1 cellular context compared by ENCODE assay signal in the genomic region with DNA sequence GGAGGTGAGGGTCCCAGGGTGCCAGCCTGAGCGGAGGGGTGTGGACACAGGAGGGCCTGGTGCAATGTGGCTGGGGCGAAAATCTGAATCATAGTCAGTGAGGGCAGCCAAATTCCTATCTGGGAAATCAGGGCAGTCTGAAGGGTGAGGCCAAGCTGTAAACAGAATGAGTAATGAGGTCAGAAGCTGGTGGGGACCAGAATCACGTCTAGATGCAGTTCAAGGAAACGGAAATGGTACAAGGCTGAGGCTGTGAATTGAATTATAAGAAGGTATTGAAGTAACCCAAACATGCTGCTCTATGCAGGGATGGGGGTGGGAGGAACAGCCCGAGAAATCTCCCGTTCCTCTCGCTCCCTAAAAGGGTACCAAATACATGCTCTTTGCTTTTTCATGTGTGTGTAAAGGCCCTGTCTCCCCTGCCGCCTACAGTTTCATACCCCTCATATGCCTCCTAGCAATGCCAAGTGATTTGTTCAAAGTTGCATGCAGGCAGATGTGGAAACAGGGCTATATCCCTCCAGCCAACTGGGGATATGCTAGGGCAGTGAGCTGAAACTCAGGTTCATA.
TF ChIP-seq lines count a peak whose summit lies in the region.

No MANE protein-coding gene starts in this region.

TF ChIP-seq in SK-N-SH, 30 proteins besides CTCF, POLR2A, EP300 and RAD21 (continued from another document):
- no peak for TF ChIP-seq SIN3A (IDR thresholded peaks at IDR 0.05; ENCODE audit: borderline replicate concordance, low read depth, low read length)
- TF ChIP-seq MEF2A (IDR thresholded peaks at IDR 0.05; ENCODE audit: borderline replicate concordance, low read depth): peak; percentile 53
- TF ChIP-seq, protein P1, sequence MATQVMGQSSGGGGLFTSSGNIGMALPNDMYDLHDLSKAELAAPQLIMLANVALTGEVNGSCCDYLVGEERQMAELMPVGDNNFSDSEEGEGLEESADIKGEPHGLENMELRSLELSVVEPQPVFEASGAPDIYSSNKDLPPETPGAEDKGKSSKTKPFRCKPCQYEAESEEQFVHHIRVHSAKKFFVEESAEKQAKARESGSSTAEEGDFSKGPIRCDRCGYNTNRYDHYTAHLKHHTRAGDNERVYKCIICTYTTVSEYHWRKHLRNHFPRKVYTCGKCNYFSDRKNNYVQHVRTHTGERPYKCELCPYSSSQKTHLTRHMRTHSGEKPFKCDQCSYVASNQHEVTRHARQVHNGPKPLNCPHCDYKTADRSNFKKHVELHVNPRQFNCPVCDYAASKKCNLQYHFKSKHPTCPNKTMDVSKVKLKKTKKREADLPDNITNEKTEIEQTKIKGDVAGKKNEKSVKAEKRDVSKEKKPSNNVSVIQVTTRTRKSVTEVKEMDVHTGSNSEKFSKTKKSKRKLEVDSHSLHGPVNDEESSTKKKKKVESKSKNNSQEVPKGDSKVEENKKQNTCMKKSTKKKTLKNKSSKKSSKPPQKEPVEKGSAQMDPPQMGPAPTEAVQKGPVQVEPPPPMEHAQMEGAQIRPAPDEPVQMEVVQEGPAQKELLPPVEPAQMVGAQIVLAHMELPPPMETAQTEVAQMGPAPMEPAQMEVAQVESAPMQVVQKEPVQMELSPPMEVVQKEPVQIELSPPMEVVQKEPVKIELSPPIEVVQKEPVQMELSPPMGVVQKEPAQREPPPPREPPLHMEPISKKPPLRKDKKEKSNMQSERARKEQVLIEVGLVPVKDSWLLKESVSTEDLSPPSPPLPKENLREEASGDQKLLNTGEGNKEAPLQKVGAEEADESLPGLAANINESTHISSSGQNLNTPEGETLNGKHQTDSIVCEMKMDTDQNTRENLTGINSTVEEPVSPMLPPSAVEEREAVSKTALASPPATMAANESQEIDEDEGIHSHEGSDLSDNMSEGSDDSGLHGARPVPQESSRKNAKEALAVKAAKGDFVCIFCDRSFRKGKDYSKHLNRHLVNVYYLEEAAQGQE (IDR thresholded peaks at IDR 0.05; ENCODE audit: low read depth, low read length): peak; percentile 41; the same call in 1 of the 2 replicates
- peak; percentile 20; the same call in 1 of the 2 replicates for TF ChIP-seq ELF1 (IDR thresholded peaks at IDR 0.05)
- no peak for TF ChIP-seq NRF1 (IDR thresholded peaks at IDR 0.05; ENCODE audit: low read depth, low read length)
- TF ChIP-seq GATA2 (CRISPR knock-in tag; IDR thresholded peaks at IDR 0.05): no peak
- TF ChIP-seq TEAD4 (IDR thresholded peaks at IDR 0.05; ENCODE audit: borderline replicate concordance, insufficient read depth): peak; percentile 82; the same call in 1 of the 2 replicates
- TF ChIP-seq RXRA (IDR thresholded peaks at IDR 0.05; ENCODE audit: borderline replicate concordance, low read depth): peak; percentile 98
- peak; percentile 94 for TF ChIP-seq NFIC (IDR thresholded peaks at IDR 0.05; ENCODE audit: borderline replicate concordance)
- no peak for TF ChIP-seq FOXJ3 (CRISPR knock-in tag; IDR thresholded peaks at IDR 0.05)
- no peak for TF ChIP-seq YY1 (IDR thresholded peaks at IDR 0.05; ENCODE audit: low read depth)
TF ChIP-seq in SK-N-SH: peak in this region for 14.
